In genomic region chr10:62096534-62096933, GRCh38 we compare ENCODE assay signal across 21 cellular contexts.
A peak's percentile ranks its signal among the peaks of the same experiment; 100 is the strongest.
DNase-seq lines count a peak whose midpoint lies in the region; ATAC-seq and TF ChIP-seq lines count a peak whose summit lies in the region.
"Had no signal": no experiment of that assay in that cellular context is flagged by ENCODE, and none has a peak within 500 bp of the region (broad histone marks: within the 10 kb centered on the region; RNA-seq: fewer than 3 reads in every experiment).

No MANE protein-coding gene starts in this region.

- H3K4me1 Mint-ChIP-seq in stimulated activated naive CD8-positive, alpha-beta T cell treated with anti-CD3 and anti-CD28 coated beads, Interleukin-15, amount 100 ng/mL, for 72 hours = peaks cover 6% of the 10 kb centered on the region

- H3K27ac ChIP-seq in left ventricle myocardium inferior (replicated peaks) (peak overlapping the region; percentile 71), dorsolateral prefrontal cortex (peak overlapping the region in 33 of 59 donors; percentile 6 to 90 (median 79)), osteoblast (ENCODE audit: low read depth, low read length) (peak overlapping the region; percentile 3), transverse colon (peak overlapping the region; percentile 67 to 77 (median 72))

- H4K20me1 ChIP-seq in osteoblast (ENCODE audit: insufficient read depth, low read length) = no peaks in the 10 kb centered on the region

- no peak for TF ChIP-seq POLR2A in transverse colon (IDR thresholded peaks at IDR 0.05)

- ATAC-seq in left cardiac atrium = no peak
- ATAC-seq in stimulated activated naive CD8-positive, alpha-beta T cell treated with anti-CD3 and anti-CD28 coated beads, Interleukin-15, amount 100 ng/mL, for 72 hours = no peak
- ATAC-seq: CD8-positive, alpha-beta T cell; naive thymus-derived CD4-positive, alpha-beta T cell had no signal

- no peak overlapping the region for H3K4me2 ChIP-seq in osteoblast (ENCODE audit: insufficient read depth, low read length)
- H3K4me2 ChIP-seq: SK-N-SH had no signal

- H3K27me3 Mint-ChIP-seq in stimulated activated naive CD8-positive, alpha-beta T cell treated with anti-CD3 and anti-CD28 coated beads, Interleukin-15, amount 100 ng/mL, for 72 hours = no peaks in the 10 kb centered on the region
- H3K27me3 Mint-ChIP-seq: naive thymus-derived CD4-positive, alpha-beta T cell had no signal

- no peak overlapping the region for H2AFZ ChIP-seq in osteoblast (ENCODE audit: low read length)

- H3K9me3 Mint-ChIP-seq in stimulated activated naive CD8-positive, alpha-beta T cell treated with anti-CD3 and anti-CD28 coated beads, Interleukin-15, amount 100 ng/mL, for 72 hours = no peaks in the 10 kb centered on the region
- H3K9me3 Mint-ChIP-seq: CD8-positive, alpha-beta T cell; naive thymus-derived CD4-positive, alpha-beta T cell had no signal

- 87 to 100% methylated on average over 1 of the region's 1 CpG for WGBS in transverse colon (ENCODE audit: low coverage in 1 of 2), 2 donors

- no peak overlapping the region for H3K4me3 ChIP-seq in left ventricle myocardium inferior
- H3K4me3 ChIP-seq in dorsolateral prefrontal cortex = no peak overlapping the region
- no peak overlapping the region for H3K4me3 ChIP-seq in osteoblast (ENCODE audit: insufficient read depth, low read length)
- H3K4me3 ChIP-seq in transverse colon = no peak overlapping the region
- H3K4me3 ChIP-seq: lung, prostate gland had no signal

- H3K27me3 ChIP-seq in left ventricle myocardium inferior (ENCODE audit: low read depth) (no peaks in the 10 kb centered on the region), dorsolateral prefrontal cortex (no peaks in the 10 kb centered on the region), osteoblast (ENCODE audit: insufficient read depth, low read length) (no peaks in the 10 kb centered on the region), transverse colon (no peaks in the 10 kb centered on the region)

- H3K36me3 ChIP-seq in left ventricle myocardium inferior (peaks cover 18% of the 10 kb centered on the region), osteoblast (ENCODE audit: insufficient read depth, low read length) (peaks cover 26% of the 10 kb centered on the region), transverse colon (peaks cover 0 to 12% (median 4%) of the 10 kb centered on the region in 4 donors)

- TF ChIP-seq CTCF in left ventricle myocardium inferior (IDR thresholded peaks at IDR 0.05; ENCODE audit: borderline replicate concordance) = no peak
- TF ChIP-seq CTCF in dorsolateral prefrontal cortex (IDR thresholded peaks at IDR 0.05 in 54 of 56, conservative IDR thresholded peaks at IDR 0.05 in 2 of 56; ENCODE audit: low read depth in 1 of 56, partially characterized antibody in 56 of 56) = no peak
- no peak for TF ChIP-seq CTCF in osteoblast (IDR thresholded peaks at IDR 0.05; ENCODE audit: extremely low read depth, low read depth, low read length)
- no peak for TF ChIP-seq CTCF in transverse colon (IDR thresholded peaks at IDR 0.05)

- intact Hi-C loops in left ventricle myocardium inferior (cut with micrococcal nuclease) = no loop called here
- intact Hi-C loops in left cardiac atrium (cut with DNase I) = no loop called here
- intact Hi-C loops in dorsolateral prefrontal cortex (cut with DNase I) = no loop called here
- intact Hi-C loops in transverse colon (cut with DNase I; ENCODE audit: low total_unique reads) = loop anchor here (5.0 kb wide), 1 partner anchor 49 kb away; no protein-coding TSS in a partner anchor

- H3K4me1 ChIP-seq in left ventricle myocardium inferior (peaks cover 55% of the 10 kb centered on the region), osteoblast (ENCODE audit: insufficient read depth, low read length) (peaks cover 49% of the 10 kb centered on the region), transverse colon (peaks cover 19 to 47% (median 43%) of the 10 kb centered on the region in 4 donors)

- H3K27ac Mint-ChIP-seq in stimulated activated naive CD8-positive, alpha-beta T cell treated with anti-CD3 and anti-CD28 coated beads, Interleukin-15, amount 100 ng/mL, for 72 hours = no peak overlapping the region
- H3K27ac Mint-ChIP-seq: CD8-positive, alpha-beta T cell had no signal

- no peak for DNase-seq in left ventricle myocardium inferior
- no peak for DNase-seq in left cardiac atrium
- no peak for DNase-seq in dorsolateral prefrontal cortex
- no peak for DNase-seq in osteoblast (ENCODE audit: insufficient read length, low spot score, missing footprints)
- no peak for DNase-seq in transverse colon
- no peak for DNase-seq in stimulated activated CD4-positive, alpha-beta T cell treated with anti-CD3 and anti-CD28 coated beads, Interleukin-12 subunit alpha, Interleukin-12 subunit beta, amount 100 ng/mL, for 4 hours
- DNase-seq in cerebellar nuclear complex (lab: John Stamatoyannopoulos, UW) = no peak
- no peak for DNase-seq in stimulated activated naive CD8-positive, alpha-beta T cell treated with anti-CD3 and anti-CD28 coated beads, Interleukin-15, amount 100 ng/mL, for 72 hours
- DNase-seq: activated CD4-positive, alpha-beta T cell treated with anti-CD3 and anti-CD28 coated beads, Interleukin-2, amount 50 U/mL, for 1 hour; CD8-positive, alpha-beta T cell; DND-41; effector memory CD4-positive, alpha-beta T cell; KG1; naive thymus-derived CD4-positive, alpha-beta T cell; NCI-H1092 treated with DMSO at 0.1 percent for 48 hours; NCI-H2107; NCI-H69; OCI-M1; SK-N-SH had no signal

- in situ Hi-C loops in transverse colon (cut with MboI; ENCODE audit: low pct_ligation_motif_present in 1 of 4, low pct_unique_long_range_greater_than_20kb in 1 of 4, low sequenced_read_pairs in 3 of 4) = no loop called here

- no peak overlapping the region for H3K4me3 Mint-ChIP-seq in stimulated activated naive CD8-positive, alpha-beta T cell treated with anti-CD3 and anti-CD28 coated beads, Interleukin-15, amount 100 ng/mL, for 72 hours
- H3K4me3 Mint-ChIP-seq: CD8-positive, alpha-beta T cell; naive thymus-derived CD4-positive, alpha-beta T cell had no signal

- TF ChIP-seq EP300 in transverse colon (IDR thresholded peaks at IDR 0.05; ENCODE audit: low read depth) = no peak

- no peaks in the 10 kb centered on the region for H3K9me3 ChIP-seq in left ventricle myocardium inferior (replicated peaks)
- H3K9me3 ChIP-seq in osteoblast (ENCODE audit: low read depth, low read length) = no peaks in the 10 kb centered on the region
- no peaks in the 10 kb centered on the region for H3K9me3 ChIP-seq in transverse colon
- H3K9me3 ChIP-seq: prostate gland, SK-N-SH had no signal

- peaks cover 23% of the 10 kb centered on the region for H3K79me2 ChIP-seq in osteoblast (ENCODE audit: insufficient read depth, low read length)

Comparison
In these comparisons a context has a peak if more than half of its experiments do, and no peak if none do; other contexts are left out.
1. H3K27ac ChIP-seq: peak in every context shown above with its lines; median percentile 79 in dorsolateral prefrontal cortex; 72 in transverse colon; 71 in left ventricle myocardium inferior; 3 in osteoblast.